In genomic region chr2:9897796-9898195, GRCh38 we compare ENCODE assay signal across 11 cellular contexts. TPM values are rescaled to one million over a fixed set of nuclear protein-coding genes. Genes with fewer than 3 reads are reported as not detected.
DNase-seq lines count a peak whose midpoint lies in the region; ATAC-seq, FAIRE-seq and TF ChIP-seq lines count a peak whose summit lies in the region.
"Had no signal": no experiment of that assay in that cellular context is flagged by ENCODE, and none has a peak within 500 bp of the region (broad histone marks: within the 10 kb centered on the region; RNA-seq: fewer than 3 reads in every experiment).

No MANE protein-coding gene starts in this region.

- 90% methylated on average over 2 of the region's 2 CpGs for WGBS in pancreas, 2 donors

- no peaks in the 10 kb centered on the region for H3K36me3 ChIP-seq in pancreas
- H3K36me3 ChIP-seq: gastroesophageal sphincter had no signal

- H3K27me3 Mint-ChIP-seq in neural crest cell (ENCODE audit: low read depth) = no peaks in the 10 kb centered on the region
- H3K27me3 Mint-ChIP-seq: CD4-positive, alpha-beta T cell had no signal

- TF ChIP-seq CTCF in choroid plexus epithelial cell (conservative IDR thresholded peaks at IDR 0.05; ENCODE audit: low read depth, low read length) = no peak
- TF ChIP-seq CTCF in neural crest cell (conservative IDR thresholded peaks at IDR 0.05) = no peak
- no peak for TF ChIP-seq CTCF in pancreas (IDR thresholded peaks at IDR 0.05)

- intact Hi-C loops in sciatic nerve (cut with DNase I) (no loop called here), pancreas (cut with DNase I) (no loop called here)

- H3K4me1 ChIP-seq in pancreas = peaks cover 5 to 9% (median 7%) of the 10 kb centered on the region in 3 donors

- DNase-seq in AG20443 (ENCODE audit: low spot score) (peak; percentile 11), NCI-H1694 (lab: John Stamatoyannopoulos, UW) (peak; percentile 15), choroid plexus epithelial cell (ENCODE audit: low read depth) (peak; percentile 63), neural crest cell (ENCODE audit: low read depth, low spot score) (no peak), sciatic nerve (ENCODE audit: low spot score) (no peak), pancreas (no peak), substantia nigra (lab: John Stamatoyannopoulos, UW) (no peak)
- DNase-seq: NCI-H1048 had no signal

- H3K27ac ChIP-seq in pancreas (no peak overlapping the region), substantia nigra (ENCODE audit: low read depth, low read length, poor library complexity, severe bottlenecking) (no peak overlapping the region)

- H3K9me3 ChIP-seq in pancreas = no peaks in the 10 kb centered on the region
- H3K9me3 ChIP-seq: gastroesophageal sphincter had no signal

- no peaks in the 10 kb centered on the region for H3K9me3 Mint-ChIP-seq in neural crest cell
- H3K9me3 Mint-ChIP-seq: CD4-positive, alpha-beta T cell had no signal

- FAIRE-seq in pancreas (lab: Jason Lieb, UNC) = no peak

- no peak for ATAC-seq in sciatic nerve
- ATAC-seq in pancreas = no peak
- ATAC-seq in GM21786 (IDR thresholded peaks at IDR 0.05; ENCODE audit: unreplicated experiment) = no peak

- H3K36me3 Mint-ChIP-seq in neural crest cell (ENCODE audit: low read depth) = peaks cover 2% of the 10 kb centered on the region

- no peak overlapping the region for H3K4me3 ChIP-seq in choroid plexus epithelial cell (ENCODE audit: low read depth, low read length)
- H3K4me3 ChIP-seq in pancreas = no peak overlapping the region
- H3K4me3 ChIP-seq: gastroesophageal sphincter had no signal

- H3K4me1 Mint-ChIP-seq in neural crest cell = peaks cover 39% of the 10 kb centered on the region

- H3K27me3 ChIP-seq in pancreas = no peaks in the 10 kb centered on the region
- H3K27me3 ChIP-seq: gastroesophageal sphincter had no signal

- peak overlapping the region; percentile 36 for H3K27ac Mint-ChIP-seq in neural crest cell (ENCODE audit: unreplicated experiment)
- H3K27ac Mint-ChIP-seq: CD4-positive, alpha-beta T cell had no signal

- H3K4me3 Mint-ChIP-seq in neural crest cell = peak overlapping the region; percentile 54
- H3K4me3 Mint-ChIP-seq: CD4-positive, alpha-beta T cell had no signal

RNA-seq across cellular contexts. Expression of gene GRHL1, which starts 53.7 kb away (rescaled TPM):
- total RNA-seq in neural crest cell (2.0 and 3.4 TPM in 2 replicates), sciatic nerve (1.5 TPM), pancreas (1 to 10 TPM; 1.1 to 5.3 (median 2.2) TPM)
- 1 to 10 TPM in 1 of 2 donors, under 1 TPM in 1; 0.95 to 2.4 TPM for polyA plus RNA-seq in pancreas

RNA-seq across cellular contexts. Expression of gene TAF1B, which starts 54.5 kb away (rescaled TPM):
- total RNA-seq in neural crest cell (35.7 and 36.8 TPM in 2 replicates), sciatic nerve (26.1 TPM), pancreas (10 to 100 TPM in 1 of 6 donors, 1 to 10 TPM in 5; 5.1 to 11.4 (median 6.2) TPM)
- polyA plus RNA-seq in pancreas = 1 to 10 TPM; 2.3 to 3.5 TPM

Comparison
In these comparisons a context has a peak if more than half of its experiments do, and no peak if none do; other contexts are left out.
1. DNase-seq: peak in AG20443 (single experiment), NCI-H1694 (single experiment) and choroid plexus epithelial cell (single experiment); none in neural crest cell (single experiment), sciatic nerve (single experiment), pancreas (0 of 6) and substantia nigra (0 of 49).